8 cellular contexts compared by ENCODE assay signal in the genomic region with DNA sequence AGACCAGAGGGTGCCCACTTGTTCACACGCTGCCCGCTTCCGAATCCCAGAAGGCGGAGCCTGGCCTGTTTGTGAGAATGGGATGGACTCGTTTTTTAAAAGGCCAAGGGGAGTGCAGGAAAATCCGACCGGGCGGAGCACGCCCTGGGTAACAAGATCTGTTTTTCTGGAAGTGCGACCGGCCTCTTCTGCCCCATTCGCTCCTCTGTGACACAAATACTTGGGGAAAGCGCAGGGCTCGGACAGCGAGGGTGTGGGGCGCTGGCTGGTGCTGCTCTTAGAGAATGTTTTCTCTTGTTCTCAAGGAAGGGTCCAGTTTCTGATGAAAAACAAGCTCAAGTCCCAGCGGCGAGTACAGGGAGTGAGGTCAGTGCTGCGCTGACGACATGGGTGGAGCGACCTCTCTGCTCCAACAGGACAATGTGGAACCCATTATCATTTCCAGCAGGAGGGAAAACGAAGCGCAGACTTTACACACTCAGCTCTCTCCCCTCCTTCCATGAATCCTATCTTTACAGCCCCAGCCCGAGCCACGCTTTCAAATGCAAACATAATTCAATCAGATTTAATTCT. TPM values are rescaled to one million over a fixed set of nuclear protein-coding genes. Genes with fewer than 3 reads are reported as not detected.
DNase-seq lines count a peak whose midpoint lies in the region; ATAC-seq and TF ChIP-seq lines count a peak whose summit lies in the region.

No MANE protein-coding gene starts in this region.

- H3K27me3 ChIP-seq in breast epithelium = peaks cover 0 to 8% of the 10 kb centered on the region in 2 donors
- no peaks in the 10 kb centered on the region for H3K27me3 ChIP-seq in layer of hippocampus (ENCODE audit: control insufficient read depth, insufficient read depth, low read length)

- H3K36me3 Mint-ChIP-seq in MCF 10A (ENCODE audit: insufficient read depth, unreplicated experiment) = peaks cover 6% of the 10 kb centered on the region
- H3K36me3 Mint-ChIP-seq in central memory CD8-positive, alpha-beta T cell (ENCODE audit: insufficient read depth) = peaks cover 3% of the 10 kb centered on the region
- H3K36me3 Mint-ChIP-seq in stimulated activated effector memory CD8-positive, alpha-beta T cell treated with anti-CD3 and anti-CD28 coated beads, Interleukin-12 subunit alpha, Interleukin-12 subunit beta, amount 100 ng/mL, for 72 hours = no peaks in the 10 kb centered on the region

- POLR2A ChIA-PET in MCF 10A (lab: Yijun Ruan, JAX) = no interaction called here

- H3K4me1 Mint-ChIP-seq in MCF 10A (ENCODE audit: insufficient read depth, unreplicated experiment) = no peaks in the 10 kb centered on the region
- peaks cover 10% of the 10 kb centered on the region for H3K4me1 Mint-ChIP-seq in central memory CD8-positive, alpha-beta T cell
- peaks cover 7% of the 10 kb centered on the region for H3K4me1 Mint-ChIP-seq in stimulated activated effector memory CD8-positive, alpha-beta T cell treated with anti-CD3 and anti-CD28 coated beads, Interleukin-12 subunit alpha, Interleukin-12 subunit beta, amount 100 ng/mL, for 72 hours

- TF ChIP-seq CTCF in breast epithelium (IDR thresholded peaks at IDR 0.05) = no peak
- no peak for TF ChIP-seq CTCF in MCF 10A (IDR thresholded peaks at IDR 0.05; ENCODE audit: unreplicated experiment)

- DNase-seq in breast epithelium (ENCODE audit: low spot score in 2 of 2) = peak; percentile 59 to 61
- no peak for DNase-seq in MCF 10A (ENCODE audit: unreplicated experiment)
- DNase-seq in central memory CD8-positive, alpha-beta T cell (ENCODE audit: low spot score in 2 of 2) = no peak
- no peak for DNase-seq in stimulated activated effector memory CD8-positive, alpha-beta T cell treated with anti-CD3 and anti-CD28 coated beads, Interleukin-12 subunit alpha, Interleukin-12 subunit beta, amount 100 ng/mL, for 72 hours (ENCODE audit: low spot score in 2 of 2)
- DNase-seq in DMS 273 treated with DMSO at 0.1 percent for 48 hours (lab: John Stamatoyannopoulos, UW) = no peak
- DNase-seq in NCI-H2029 treated with DMSO at 0.1 percent for 48 hours (lab: John Stamatoyannopoulos, UW) = no peak

- CTCF ChIA-PET in MCF 10A (lab: Yijun Ruan, JAX) = no interaction called here

- no peak overlapping the region for H3K27ac Mint-ChIP-seq in MCF 10A (ENCODE audit: low read depth, unreplicated experiment)
- no peak overlapping the region for H3K27ac Mint-ChIP-seq in central memory CD8-positive, alpha-beta T cell (ENCODE audit: low read depth)
- no peak overlapping the region for H3K27ac Mint-ChIP-seq in stimulated activated effector memory CD8-positive, alpha-beta T cell treated with anti-CD3 and anti-CD28 coated beads, Interleukin-12 subunit alpha, Interleukin-12 subunit beta, amount 100 ng/mL, for 72 hours

- no peak for TF ChIP-seq POLR2A in breast epithelium (IDR thresholded peaks at IDR 0.05)

- no peak overlapping the region for H3K4me3 Mint-ChIP-seq in MCF 10A (ENCODE audit: unreplicated experiment)
- peak overlapping the region; percentile 57 for H3K4me3 Mint-ChIP-seq in central memory CD8-positive, alpha-beta T cell
- H3K4me3 Mint-ChIP-seq in stimulated activated effector memory CD8-positive, alpha-beta T cell treated with anti-CD3 and anti-CD28 coated beads, Interleukin-12 subunit alpha, Interleukin-12 subunit beta, amount 100 ng/mL, for 72 hours = peak overlapping the region; percentile 54

- H3K4me3 ChIP-seq in breast epithelium = peak overlapping the region; percentile 58 to 88 (median 70)

- BruUV-seq in MCF 10A (replicated peaks; lab: Mats Ljungman, UMichigan) = no TSS peak

- ATAC-seq in central memory CD8-positive, alpha-beta T cell (replicated peaks; ENCODE audit: extremely low read depth, poor library complexity, severe bottlenecking) = no peak
- no peak for ATAC-seq in stimulated activated effector memory CD8-positive, alpha-beta T cell treated with anti-CD3 and anti-CD28 coated beads, Interleukin-12 subunit alpha, Interleukin-12 subunit beta, amount 100 ng/mL, for 72 hours
- no peak for ATAC-seq in HG03521 (IDR thresholded peaks at IDR 0.05; ENCODE audit: unreplicated experiment)

- H3K9me3 Mint-ChIP-seq in MCF 10A (ENCODE audit: unreplicated experiment) = no peaks in the 10 kb centered on the region
- no peaks in the 10 kb centered on the region for H3K9me3 Mint-ChIP-seq in central memory CD8-positive, alpha-beta T cell
- H3K9me3 Mint-ChIP-seq in stimulated activated effector memory CD8-positive, alpha-beta T cell treated with anti-CD3 and anti-CD28 coated beads, Interleukin-12 subunit alpha, Interleukin-12 subunit beta, amount 100 ng/mL, for 72 hours = no peaks in the 10 kb centered on the region

- no peaks in the 10 kb centered on the region for H3K36me3 ChIP-seq in breast epithelium

- no peaks in the 10 kb centered on the region for H3K9me3 ChIP-seq in breast epithelium

- H3K27ac ChIP-seq in breast epithelium = peak overlapping the region; percentile 83 to 91
- peak overlapping the region; percentile 53 for H3K27ac ChIP-seq in layer of hippocampus (ENCODE audit: low read depth, low read length)

- intact Hi-C loops in breast epithelium (cut with DNase I; ENCODE audit: low total_unique reads) (no loop called here), MCF 10A (cut with micrococcal nuclease) (no loop called here)

- peaks cover 4 to 9% of the 10 kb centered on the region in 2 donors for H3K4me1 ChIP-seq in breast epithelium

- peaks cover 13% of the 10 kb centered on the region for H3K27me3 Mint-ChIP-seq in MCF 10A (ENCODE audit: insufficient read depth, unreplicated experiment)
- H3K27me3 Mint-ChIP-seq in central memory CD8-positive, alpha-beta T cell = peaks cover 34% of the 10 kb centered on the region

RNA-seq across cellular contexts. Expression of a gene that starts 1.3 kb away (rescaled TPM):
- total RNA-seq in breast epithelium (1 to 10 TPM; 4.4 to 8.5 (median 5.9) TPM), MCF 10A (2022) (not detected in 2 replicates)

RNA-seq across cellular contexts. Expression of a gene that starts 20.4 kb away (rescaled TPM):
- under 1 TPM; 0.15 to 0.48 (median 0.33) TPM for total RNA-seq in breast epithelium
- total RNA-seq in MCF 10A (2022) = not detected in 2 replicates

Comparison
In these comparisons a context has a peak if more than half of its experiments do, and no peak if none do; other contexts are left out.
1. DNase-seq: peak in breast epithelium (2 of 2); none in MCF 10A (single experiment), central memory CD8-positive, alpha-beta T cell (0 of 2), stimulated activated effector memory CD8-positive, alpha-beta T cell treated with anti-CD3 and anti-CD28 coated beads, Interleukin-12 subunit alpha, Interleukin-12 subunit beta, amount 100 ng/mL, for 72 hours (0 of 2), DMS 273 treated with DMSO at 0.1 percent for 48 hours (single experiment) and NCI-H2029 treated with DMSO at 0.1 percent for 48 hours (single experiment).